ENCODE assay signal across 10 cellular contexts in the genomic region with DNA sequence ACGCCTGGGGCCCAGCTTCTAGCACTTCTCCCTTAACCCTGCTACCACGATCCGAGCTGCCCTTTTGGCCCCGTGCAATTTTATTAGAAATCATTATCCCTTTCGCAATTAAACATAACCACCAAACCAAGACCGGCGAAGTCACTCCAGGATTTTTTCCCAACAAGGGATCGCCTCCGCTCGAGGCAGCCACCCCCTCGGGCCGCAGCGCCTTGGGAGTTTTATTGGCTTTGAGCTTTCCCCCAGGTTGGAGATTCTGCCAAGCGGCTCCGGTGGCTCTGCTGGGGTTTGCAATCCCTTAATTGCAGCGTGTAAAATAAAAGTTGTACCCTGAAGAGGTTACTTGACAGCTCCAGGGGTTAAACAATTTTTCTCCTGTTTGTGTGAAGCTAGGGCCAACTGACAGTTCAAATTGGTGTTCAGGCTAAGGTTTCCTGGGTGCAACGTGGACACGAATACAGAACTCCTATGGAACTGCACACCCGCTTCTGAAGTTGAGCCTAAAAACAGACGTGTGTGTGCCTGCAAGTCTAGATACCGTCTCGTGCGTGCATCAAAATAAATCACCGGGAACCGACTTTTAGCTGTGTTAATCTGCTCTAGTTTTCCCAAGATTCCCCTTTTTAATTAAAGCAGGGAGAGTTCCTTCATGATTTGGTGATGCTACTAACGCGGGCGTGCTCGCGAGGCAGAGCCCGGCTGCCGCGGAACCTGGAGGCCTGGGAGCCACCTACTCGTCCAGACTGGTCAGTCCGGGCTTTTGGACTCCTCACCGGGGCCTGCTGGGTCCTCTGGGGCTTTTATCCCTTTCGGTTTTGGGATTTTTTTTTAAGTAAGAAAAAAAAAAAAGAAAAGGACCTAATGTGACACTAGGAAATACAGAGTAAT. TPM values are rescaled to one million over a fixed set of nuclear protein-coding genes. Genes with fewer than 3 reads are reported as not detected.
DNase-seq lines count a peak whose midpoint lies in the region; ATAC-seq and TF ChIP-seq lines count a peak whose summit lies in the region.
"Had no signal": no experiment of that assay in that cellular context is flagged by ENCODE, and none has a peak within 500 bp of the region (broad histone marks: within the 10 kb centered on the region; RNA-seq: fewer than 3 reads in every experiment).

No MANE protein-coding gene starts in this region.

- no peak for DNase-seq in activated CD4-positive, alpha-beta T cell treated with anti-CD3 and anti-CD28 coated beads, Interleukin-2, amount 10 ng/mL, durations not matched to agents 24 days and 14 days
- no peak for DNase-seq in activated CD4-positive, alpha-beta T cell treated with anti-CD3 and anti-CD28 coated beads for 36 hours
- DNase-seq in SK-N-MC (ENCODE audit: low read depth, low spot score) (no peak), glutamatergic neuron (no peak), EL (no peak), activated gamma-delta T cell treated with Interleukin-2 at 50 U/mL for 16 hours (no peak)
- DNase-seq: MV-4-11 had no signal

- no peaks in the 10 kb centered on the region for H3K36me3 ChIP-seq in SK-N-MC (ENCODE audit: insufficient read depth, low read length)
- no peaks in the 10 kb centered on the region for H3K36me3 ChIP-seq in skeletal muscle satellite cell (ENCODE audit: insufficient read depth, low read length)
- H3K36me3 ChIP-seq: cardiac muscle cell had no signal

- H3K9ac ChIP-seq in SK-N-MC (ENCODE audit: insufficient read length) (peak overlapping the region; percentile 6), skeletal muscle satellite cell (ENCODE audit: low read depth, low read length) (no peak overlapping the region)

- intact Hi-C loops in activated CD4-positive, alpha-beta T cell treated with anti-CD3 and anti-CD28 coated beads, Interleukin-2, amount 10 ng/mL, durations not matched to agents 24 days and 14 days (cut with micrococcal nuclease): loop anchor here (10.0 kb wide), 1 partner anchor 1981 kb away; the partner anchor contains the start of gene SLC35B3
- intact Hi-C loops in activated CD4-positive, alpha-beta T cell treated with anti-CD3 and anti-CD28 coated beads for 36 hours (cut with DNase I, micrococcal nuclease): loop anchor here (1.0 to 10.0 kb wide), 4 partner anchors 25 to 1599 kb away; partner anchors contain the start of gene HIVEP1 (in 1 of the 2)

- peaks cover 30% of the 10 kb centered on the region for H3K4me1 ChIP-seq in skeletal muscle satellite cell (ENCODE audit: control insufficient read depth, insufficient read depth, low read length)

- H3K9me3 ChIP-seq in SK-N-MC (ENCODE audit: low read depth, low read length) (no peaks in the 10 kb centered on the region), skeletal muscle satellite cell (replicated peaks; ENCODE audit: low read length) (no peaks in the 10 kb centered on the region)

- peaks cover 23% of the 10 kb centered on the region for H3K36me3 Mint-ChIP-seq in activated CD4-positive, alpha-beta T cell treated with anti-CD3 and anti-CD28 coated beads, Interleukin-2, amount 10 ng/mL, durations not matched to agents 24 days and 14 days (ENCODE audit: low read depth)
- H3K36me3 Mint-ChIP-seq in activated CD4-positive, alpha-beta T cell treated with anti-CD3 and anti-CD28 coated beads for 36 hours (ENCODE audit: low read depth): peaks cover 9% of the 10 kb centered on the region
- peaks cover 4% of the 10 kb centered on the region for H3K36me3 Mint-ChIP-seq in glutamatergic neuron (ENCODE audit: unreplicated experiment)

- no peak overlapping the region for H3K4me3 Mint-ChIP-seq in activated CD4-positive, alpha-beta T cell treated with anti-CD3 and anti-CD28 coated beads, Interleukin-2, amount 10 ng/mL, durations not matched to agents 24 days and 14 days
- H3K4me3 Mint-ChIP-seq in activated CD4-positive, alpha-beta T cell treated with anti-CD3 and anti-CD28 coated beads for 36 hours: no peak overlapping the region
- peak overlapping the region; percentile 58 for H3K4me3 Mint-ChIP-seq in glutamatergic neuron (ENCODE audit: unreplicated experiment)

- H3K27me3 ChIP-seq in skeletal muscle satellite cell (ENCODE audit: control insufficient read depth, insufficient read depth, low read length): peaks cover 96% of the 10 kb centered on the region

- peaks cover 90% of the 10 kb centered on the region for H3K27me3 Mint-ChIP-seq in activated CD4-positive, alpha-beta T cell treated with anti-CD3 and anti-CD28 coated beads, Interleukin-2, amount 10 ng/mL, durations not matched to agents 24 days and 14 days
- peaks cover 84% of the 10 kb centered on the region for H3K27me3 Mint-ChIP-seq in activated CD4-positive, alpha-beta T cell treated with anti-CD3 and anti-CD28 coated beads for 36 hours
- H3K27me3 Mint-ChIP-seq in glutamatergic neuron (ENCODE audit: unreplicated experiment): peaks cover 51% of the 10 kb centered on the region

- H3K27ac ChIP-seq in SK-N-MC: peak overlapping the region; percentile 17; the same call in 1 of the 2 replicates
- H3K27ac ChIP-seq: cardiac muscle cell had no signal

- POLR2A ChIA-PET in activated CD4-positive, alpha-beta T cell treated with anti-CD3 and anti-CD28 coated beads for 36 hours (lab: Charles Lee): no interaction called here

- H3K4me1 Mint-ChIP-seq in activated CD4-positive, alpha-beta T cell treated with anti-CD3 and anti-CD28 coated beads, Interleukin-2, amount 10 ng/mL, durations not matched to agents 24 days and 14 days: peaks cover 24% of the 10 kb centered on the region
- peaks cover 41% of the 10 kb centered on the region for H3K4me1 Mint-ChIP-seq in activated CD4-positive, alpha-beta T cell treated with anti-CD3 and anti-CD28 coated beads for 36 hours
- peaks cover 13% of the 10 kb centered on the region for H3K4me1 Mint-ChIP-seq in glutamatergic neuron (ENCODE audit: low read depth, unreplicated experiment)

- peak overlapping the region; percentile 75 for H3K27ac Mint-ChIP-seq in activated CD4-positive, alpha-beta T cell treated with anti-CD3 and anti-CD28 coated beads, Interleukin-2, amount 10 ng/mL, durations not matched to agents 24 days and 14 days
- no peak overlapping the region for H3K27ac Mint-ChIP-seq in activated CD4-positive, alpha-beta T cell treated with anti-CD3 and anti-CD28 coated beads for 36 hours
- no peak overlapping the region for H3K27ac Mint-ChIP-seq in glutamatergic neuron (ENCODE audit: unreplicated experiment)

- CTCF ChIA-PET in activated CD4-positive, alpha-beta T cell treated with anti-CD3 and anti-CD28 coated beads for 36 hours (lab: Charles Lee): interaction anchor here (0.8 to 1.2 kb wide), 2 partner anchors 13 to 1067 kb away, joined by 3 to 4 read pairs; no protein-coding TSS in a partner anchor

- no peak for ATAC-seq in activated CD4-positive, alpha-beta T cell treated with anti-CD3 and anti-CD28 coated beads for 36 hours
- no peak for ATAC-seq in HG02798 (IDR thresholded peaks at IDR 0.05; ENCODE audit: poor library complexity, unreplicated experiment)

- H3K4me3 ChIP-seq in SK-N-MC (peak overlapping the region; percentile 89), skeletal muscle satellite cell (ENCODE audit: low read length) (peak overlapping the region; percentile 54)

- H3K4me2 ChIP-seq in skeletal muscle satellite cell (ENCODE audit: low read length): peak overlapping the region; percentile 92

- no peak for TF ChIP-seq CTCF in glutamatergic neuron (IDR thresholded peaks at IDR 0.05; ENCODE audit: partially characterized antibody, unreplicated experiment)

- H3K9me3 Mint-ChIP-seq in activated CD4-positive, alpha-beta T cell treated with anti-CD3 and anti-CD28 coated beads, Interleukin-2, amount 10 ng/mL, durations not matched to agents 24 days and 14 days: peaks cover 27% of the 10 kb centered on the region
- H3K9me3 Mint-ChIP-seq in activated CD4-positive, alpha-beta T cell treated with anti-CD3 and anti-CD28 coated beads for 36 hours (ENCODE audit: low read depth): no peaks in the 10 kb centered on the region
- H3K9me3 Mint-ChIP-seq in glutamatergic neuron (ENCODE audit: unreplicated experiment): peaks cover 15% of the 10 kb centered on the region

RNA-seq across cellular contexts. Expression of gene TFAP2A, which starts 1.0 kb away (rescaled TPM):
- not detected in 2 replicates for total RNA-seq in activated CD4-positive, alpha-beta T cell treated with anti-CD3 and anti-CD28 coated beads, Interleukin-2, amount 10 ng/mL, durations not matched to agents 24 days and 14 days
- total RNA-seq in activated CD4-positive, alpha-beta T cell treated with anti-CD3 and anti-CD28 coated beads for 36 hours: under 1 TPM; 0.23 to 0.26 TPM
- total RNA-seq in glutamatergic neuron (ENCODE audit: unreplicated experiment): 0.32 TPM
- total RNA-seq in skeletal muscle satellite cell (2012; rRNA removed): 0.25 TPM in 1 of 2 replicates, not detected in the other
- total RNA-seq: cardiac muscle cell had no signal
